In genomic region chr1:151188667-151189066, GRCh38 we compare ENCODE assay signal across 9 cellular contexts. TPM values are rescaled to one million over a fixed set of nuclear protein-coding genes. Genes with fewer than 3 reads are reported as not detected.
DNase-seq lines count a peak whose midpoint lies in the region; ATAC-seq and TF ChIP-seq lines count a peak whose summit lies in the region.
"Not testable (repeated sequence)": the region's sequence is repeated elsewhere in the genome, so short reads cannot be mapped to it uniquely, and the experiment has no call there.
"Had no signal": no experiment of that assay in that cellular context is flagged by ENCODE, and none has a peak within 500 bp of the region (broad histone marks: within the 10 kb centered on the region; RNA-seq: fewer than 3 reads in every experiment).

No MANE protein-coding gene starts in this region.

- peak overlapping the region; percentile 46 to 66; a peak in 3 of 4 replicates for H3K4me3 ChIP-seq in DND-41 (ENCODE audit: low read depth in 1 of 2, low read length in 2 of 2)
- H3K4me3 ChIP-seq in Loucy (ENCODE audit: low read length, poor library complexity, severe bottlenecking), result peak overlapping the region; percentile 96
- H3K4me3 ChIP-seq in astrocyte of the spinal cord (ENCODE audit: low read depth, low read length), result peak overlapping the region; percentile 84
- H3K4me3 ChIP-seq in esophagus squamous epithelium, result peak overlapping the region in 3 of 4 donors; percentile 61 to 86 (median 84)
- H3K4me3 ChIP-seq in lower lobe of right lung, result peak overlapping the region; percentile 82
- H3K4me3 ChIP-seq in trophoblast cell (ENCODE audit: low read depth, low read length), result not testable (repeated sequence)
- peak overlapping the region in 2 of 4 donors; percentile 67 to 93 for H3K4me3 ChIP-seq in transverse colon

- H3K27me3 Mint-ChIP-seq in activated B cell treated with CpG ODN at 0.5 μM for 24 hours, result not testable (repeated sequence)

- H3K27ac Mint-ChIP-seq in activated B cell treated with CpG ODN at 0.5 μM for 24 hours, result peak overlapping the region; percentile 99

- POLR2A ChIA-PET in activated B cell treated with CpG ODN at 0.5 μM for 24 hours (lab: Charles Lee), result interaction anchor here (2.0 kb wide), 1 partner anchor 138 kb away, joined by 10 read pairs; the partner anchor contains the start of gene PI4KB

- H4K20me1 ChIP-seq in DND-41 (ENCODE audit: insufficient read depth, low read length), result not testable (repeated sequence)
- H4K20me1 ChIP-seq in Loucy (ENCODE audit: insufficient read depth, low read length, poor library complexity, severe bottlenecking), result peaks cover 17% of the 10 kb centered on the region

- not testable (repeated sequence) for H3K14ac ChIP-seq in trophoblast cell (ENCODE audit: low read length)

- H4K12ac ChIP-seq in trophoblast cell (ENCODE audit: low read depth, low read length), result not testable (repeated sequence)

- not testable (repeated sequence) for TF ChIP-seq CTCF in DND-41 (IDR thresholded peaks at IDR 0.05; ENCODE audit: borderline replicate concordance, extremely low read depth, low read length, poor library complexity, severe bottlenecking); Loucy (conservative IDR thresholded peaks at IDR 0.05; ENCODE audit: low read length); activated B cell treated with CpG ODN at 0.5 μM for 24 hours (IDR thresholded peaks at IDR 0.05); astrocyte of the spinal cord (IDR thresholded peaks at IDR 0.05; ENCODE audit: low read depth, low read length); esophagus squamous epithelium (IDR thresholded peaks at IDR 0.05); lower lobe of right lung (IDR thresholded peaks at IDR 0.05); transverse colon (IDR thresholded peaks at IDR 0.05)

- peaks cover 28% of the 10 kb centered on the region for H3K36me3 Mint-ChIP-seq in activated B cell treated with CpG ODN at 0.5 μM for 24 hours (ENCODE audit: low read depth)

- peaks cover 34% of the 10 kb centered on the region for H3K4me1 Mint-ChIP-seq in activated B cell treated with CpG ODN at 0.5 μM for 24 hours

- H3K4me2 ChIP-seq in DND-41 (ENCODE audit: insufficient read depth, low read length) (peak overlapping the region; percentile 63), Loucy (ENCODE audit: low read depth, low read length, poor library complexity, severe bottlenecking) (peak overlapping the region; percentile 88), trophoblast cell (ENCODE audit: low read length) (peak overlapping the region; percentile 54)

- H3K4ac ChIP-seq in trophoblast cell (ENCODE audit: low read depth, low read length), result peak overlapping the region; percentile 47

- not testable (repeated sequence) for H2AK5ac ChIP-seq in trophoblast cell (ENCODE audit: low read length)

- intact Hi-C loops in activated B cell treated with CpG ODN at 0.5 μM for 24 hours (cut with micrococcal nuclease); esophagus squamous epithelium (cut with DNase I); lower lobe of right lung (cut with DNase I); transverse colon (cut with DNase I; ENCODE audit: low total_unique reads): not testable (repeated sequence)

- not testable (repeated sequence) for H3K9me3 ChIP-seq in DND-41 (ENCODE audit: insufficient read depth, low read length, severe bottlenecking); Loucy (ENCODE audit: insufficient read depth, low read depth, low read length); esophagus squamous epithelium; lower lobe of right lung; trophoblast cell (ENCODE audit: insufficient read depth, low read depth, low read length); transverse colon

- H3K36me3 ChIP-seq in DND-41 (ENCODE audit: insufficient read depth, low read length) (peaks cover 24% of the 10 kb centered on the region), Loucy (ENCODE audit: insufficient read depth, low read length) (peaks cover 18% of the 10 kb centered on the region; the same call in 1 of the 2 replicates), esophagus squamous epithelium (peaks cover 0 to 23% (median 14%) of the 10 kb centered on the region in 3 donors), lower lobe of right lung (peaks cover 23% of the 10 kb centered on the region), trophoblast cell (ENCODE audit: control insufficient read depth in 1 of 2, insufficient read depth in 2 of 2, low read length in 2 of 2) (peaks cover 11 to 12% of the 10 kb centered on the region in 2 experiments), transverse colon (peaks cover 0 to 20% (median 10%) of the 10 kb centered on the region in 4 donors)

- not testable (repeated sequence) for DNase-seq in DND-41; activated B cell treated with CpG ODN at 0.5 μM for 24 hours; astrocyte of the spinal cord (ENCODE audit: low read depth, low spot score); esophagus squamous epithelium (lab: John Stamatoyannopoulos, UW); lower lobe of right lung; trophoblast cell; transverse colon

- H3K27ac ChIP-seq in DND-41 (ENCODE audit: low read length) (peak overlapping the region; percentile 82), esophagus squamous epithelium (peak overlapping the region; percentile 84 to 91 (median 90)), transverse colon (peak overlapping the region; percentile 85 to 93 (median 90))
- H3K27ac ChIP-seq in lower lobe of right lung; trophoblast cell (ENCODE audit: low read depth, low read length): not testable (repeated sequence)

- not testable (repeated sequence) for H3K18ac ChIP-seq in trophoblast cell (ENCODE audit: low read length)

- H3K79me2 ChIP-seq in DND-41 (ENCODE audit: insufficient read depth, low read length), result peaks cover 39% of the 10 kb centered on the region
- peaks cover 37% of the 10 kb centered on the region for H3K79me2 ChIP-seq in Loucy (ENCODE audit: insufficient read depth, low read length)
- H3K79me2 ChIP-seq in trophoblast cell (ENCODE audit: control insufficient read depth, insufficient read depth, low read length, poor library complexity), result not testable (repeated sequence)

- H4K8ac ChIP-seq in trophoblast cell (ENCODE audit: low read depth, low read length), result not testable (repeated sequence)

- not testable (repeated sequence) for H3K9me3 Mint-ChIP-seq in activated B cell treated with CpG ODN at 0.5 μM for 24 hours

- not testable (repeated sequence) for H2BK12ac ChIP-seq in trophoblast cell (ENCODE audit: low read length)

- H3K9ac ChIP-seq in DND-41 (ENCODE audit: low read depth, low read length) (peak overlapping the region; percentile 73), Loucy (ENCODE audit: low read depth, low read length, poor library complexity, severe bottlenecking) (peak overlapping the region; percentile 90)
- H3K9ac ChIP-seq in trophoblast cell (ENCODE audit: low read length), result not testable (repeated sequence)

- not testable (repeated sequence) for H3K27me3 ChIP-seq in DND-41 (ENCODE audit: insufficient read depth, low read length, poor library complexity); Loucy (ENCODE audit: insufficient read depth, low read length, poor library complexity, severe bottlenecking); esophagus squamous epithelium; lower lobe of right lung (ENCODE audit: low read depth); trophoblast cell (ENCODE audit: insufficient read depth, low read length); transverse colon

- WGBS in esophagus squamous epithelium, 2 donors, result 64 to 81% methylated on average over 4 to 8 of the region's 8 CpGs
- no CpG with 5 or more reads among the region's 8 CpGs for WGBS in trophoblast cell (ENCODE audit: extremely low coverage, insufficient coverage, insufficient read length)
- WGBS in transverse colon (ENCODE audit: low coverage in 1 of 2), 2 donors, result 75% methylated on average over 8 of the region's 8 CpGs; no CpG with 5 or more reads in 1 of the 2 donors

- H3F3A ChIP-seq in Loucy (ENCODE audit: low read depth), result not testable (repeated sequence)

- in situ Hi-C loops in astrocyte of the spinal cord (cut with HindIII; ENCODE audit: low sequenced_read_pairs); transverse colon (cut with MboI; ENCODE audit: low pct_ligation_motif_present in 1 of 4, low pct_unique_long_range_greater_than_20kb in 1 of 4, low sequenced_read_pairs in 3 of 4): not testable (repeated sequence)

- H4K91ac ChIP-seq in trophoblast cell (ENCODE audit: low read depth, low read length), result not testable (repeated sequence)

- H2AFZ ChIP-seq in DND-41 (ENCODE audit: low read depth, low read length); Loucy (ENCODE audit: low read length); trophoblast cell (ENCODE audit: insufficient read depth, low read length, poor library complexity): not testable (repeated sequence)

- not testable (repeated sequence) for H3K9me2 ChIP-seq in Loucy (replicated peaks; ENCODE audit: low read depth, low read length)

- CTCF ChIA-PET in activated B cell treated with CpG ODN at 0.5 μM for 24 hours (lab: Charles Lee), result not testable (repeated sequence)

- ATAC-seq in DND-41 (ENCODE audit: insufficient read depth, low read depth); activated B cell treated with CpG ODN at 0.5 μM for 24 hours (ENCODE audit: low read depth); lower lobe of right lung: not testable (repeated sequence)

- not testable (repeated sequence) for H3K79me1 ChIP-seq in trophoblast cell (ENCODE audit: low read length)

- not testable (repeated sequence) for H2BK120ac ChIP-seq in trophoblast cell (ENCODE audit: insufficient read depth, low read length, poor library complexity)

- H3K4me3 Mint-ChIP-seq in activated B cell treated with CpG ODN at 0.5 μM for 24 hours, result peak overlapping the region; percentile 100

- not testable (repeated sequence) for H3K23ac ChIP-seq in trophoblast cell (ENCODE audit: low read length)

- TF ChIP-seq EP300 in transverse colon (IDR thresholded peaks at IDR 0.05; ENCODE audit: low read depth), result not testable (repeated sequence)

- peaks cover 28% of the 10 kb centered on the region for H3K4me1 ChIP-seq in DND-41 (ENCODE audit: insufficient read depth, low read length)
- H3K4me1 ChIP-seq in Loucy (ENCODE audit: insufficient read depth, low read length, poor library complexity, severe bottlenecking), result peaks cover 25% of the 10 kb centered on the region
- peaks cover 10 to 39% (median 31%) of the 10 kb centered on the region in 3 donors for H3K4me1 ChIP-seq in esophagus squamous epithelium
- peaks cover 21% of the 10 kb centered on the region for H3K4me1 ChIP-seq in lower lobe of right lung
- not testable (repeated sequence) for H3K4me1 ChIP-seq in trophoblast cell (ENCODE audit: control insufficient read depth in 1 of 2, insufficient read depth in 2 of 2, low read length in 2 of 2)
- peaks cover 16 to 34% (median 21%) of the 10 kb centered on the region in 4 donors for H3K4me1 ChIP-seq in transverse colon

- not testable (repeated sequence) for H2BK5ac ChIP-seq in trophoblast cell (ENCODE audit: low read depth, low read length, poor library complexity)

- TF ChIP-seq POLR2A in esophagus squamous epithelium (IDR thresholded peaks at IDR 0.05); transverse colon (IDR thresholded peaks at IDR 0.05): not testable (repeated sequence)

RNA-seq across cellular contexts. Expression of gene VPS72, which starts 1.3 kb away (rescaled TPM):
- total RNA-seq in activated B cell treated with CpG ODN at 0.5 μM for 24 hours, result 58.8 and 72.1 TPM in 2 replicates
- total RNA-seq in esophagus squamous epithelium, result 10 to 100 TPM; 17.2 to 38.3 (median 29.7) TPM
- 45.3 TPM for total RNA-seq in lower lobe of right lung
- polyA plus RNA-seq in trophoblast cell (2013), result 57.9 and 60.8 TPM in 2 replicates
- total RNA-seq in transverse colon, result 10 to 100 TPM in 3 of 4 donors, 1 to 10 TPM in 1; 4.9 to 26.6 (median 20.1) TPM

RNA-seq across cellular contexts. Expression of gene PIP5K1A, which starts 9.7 kb away (rescaled TPM):
- total RNA-seq in activated B cell treated with CpG ODN at 0.5 μM for 24 hours (63.2 and 77.7 TPM in 2 replicates), esophagus squamous epithelium (10 to 100 TPM; 21.5 to 49.2 (median 36.6) TPM), lower lobe of right lung (47.9 TPM), transverse colon (10 to 100 TPM; 46.7 to 78.2 (median 59.4) TPM)
- 109 and 113 TPM in 2 replicates for polyA plus RNA-seq in trophoblast cell (2013)

RNA-seq across cellular contexts. Expression of gene TMOD4, which starts 12.9 kb away (rescaled TPM):
- total RNA-seq in activated B cell treated with CpG ODN at 0.5 μM for 24 hours, result 3.8 and 4.4 TPM in 2 replicates
- not detected for total RNA-seq in esophagus squamous epithelium
- 2.1 TPM for total RNA-seq in lower lobe of right lung
- not detected in 2 replicates for polyA plus RNA-seq in trophoblast cell (2013)
- not detected for total RNA-seq in transverse colon
- total RNA-seq: dermis blood vessel endothelial cell had no signal

RNA-seq across cellular contexts. Expression of gene SCNM1, which starts 22.7 kb away (rescaled TPM):
- 52.8 and 58.2 TPM in 2 replicates for total RNA-seq in activated B cell treated with CpG ODN at 0.5 μM for 24 hours
- total RNA-seq in esophagus squamous epithelium, result 10 to 100 TPM; 15.2 to 29.8 (median 18.5) TPM
- total RNA-seq in lower lobe of right lung, result 38.4 TPM
- polyA plus RNA-seq in trophoblast cell (2013), result 52.5 and 53.6 TPM in 2 replicates
- total RNA-seq in transverse colon, result 10 to 100 TPM in 3 of 4 donors, 1 to 10 TPM in 1; 9.0 to 35.4 (median 25.1) TPM

RNA-seq across cellular contexts. Expression of gene LYSMD1, which starts 23.0 kb away (rescaled TPM):
- total RNA-seq in activated B cell treated with CpG ODN at 0.5 μM for 24 hours (4.9 and 5.4 TPM in 2 replicates), esophagus squamous epithelium (1 to 10 TPM; 4.6 to 8.8 (median 5.9) TPM), lower lobe of right lung (6.5 TPM), transverse colon (10 to 100 TPM in 1 of 4 donors, 1 to 10 TPM in 3; 1.4 to 15.7 (median 7.3) TPM)
- polyA plus RNA-seq in trophoblast cell (2013), result 5.7 and 6.0 TPM in 2 replicates
